ENCODE assay signal across 7 cellular contexts in genomic region chr5:141051526-141051876, GRCh38. TPM values are rescaled to one million over a fixed set of nuclear protein-coding genes. Genes with fewer than 3 reads are reported as not detected.
DNase-seq lines count a peak whose midpoint lies in the region; ATAC-seq lines count a peak whose summit lies in the region.

No MANE protein-coding gene starts in this region.

- H3K27me3 ChIP-seq in H7 (ENCODE audit: control insufficient read depth, insufficient read depth, low read length) (peaks cover 12% of the 10 kb centered on the region; the same call in 1 of the 2 replicates), iPS-18a (ENCODE audit: control insufficient read depth, insufficient read depth, low read length) (peaks cover 39% of the 10 kb centered on the region)

- H3K9ac ChIP-seq in iPS-18a (ENCODE audit: low read length): peak overlapping the region; percentile 31

- peaks cover 44% of the 10 kb centered on the region for H3K27me3 Mint-ChIP-seq in T-helper 17 cell

- H3K4me3 ChIP-seq in H7 (ENCODE audit: insufficient read depth, low read depth, low read length) (peak overlapping the region; percentile 52), iPS-18a (ENCODE audit: low read length) (peak overlapping the region; percentile 96), skeletal muscle cell (ENCODE audit: low read depth, low read length) (peak overlapping the region; percentile 13)

- H3K27ac ChIP-seq in iPS-18a (ENCODE audit: low read length): no peak overlapping the region

- no peaks in the 10 kb centered on the region for H3K36me3 Mint-ChIP-seq in T-helper 17 cell (ENCODE audit: low read depth)

- peaks cover 11% of the 10 kb centered on the region for H3K4me1 ChIP-seq in iPS-18a (ENCODE audit: control insufficient read depth, low read depth, low read length)

- no peaks in the 10 kb centered on the region for H3K9me3 ChIP-seq in T-helper 17 cell (ENCODE audit: control insufficient read depth, low read length, poor library complexity, severe bottlenecking)
- H3K9me3 ChIP-seq in iPS-18a (ENCODE audit: control insufficient read depth, low read depth, low read length): no peaks in the 10 kb centered on the region

- no peaks in the 10 kb centered on the region for H3K4me1 Mint-ChIP-seq in T-helper 17 cell

- H3K27ac Mint-ChIP-seq in T-helper 17 cell: no peak overlapping the region

- H3K36me3 ChIP-seq in H7 (replicated peaks; ENCODE audit: control insufficient read depth, insufficient read depth, low read length) (no peaks in the 10 kb centered on the region), iPS-18a (ENCODE audit: control insufficient read depth, low read depth, low read length) (no peaks in the 10 kb centered on the region)

- DNase-seq in H7: peak; percentile 14
- no peak for DNase-seq in T-helper 17 cell
- no peak for DNase-seq in skeletal muscle cell (ENCODE audit: low read depth)
- no peak for DNase-seq in MV-4-11 (lab: John Stamatoyannopoulos, UW)
- no peak for DNase-seq in globus pallidus (ENCODE audit: low spot score)

- ATAC-seq in T-helper 17 cell: no peak
- no peak for ATAC-seq in HG02852 (IDR thresholded peaks at IDR 0.05; ENCODE audit: unreplicated experiment)

- H3K4me3 Mint-ChIP-seq in T-helper 17 cell: peak overlapping the region; percentile 13

RNA-seq across cellular contexts. Expression of gene PCDHB1, which starts 0.3 kb away (rescaled TPM):
- total RNA-seq in H7 (2014; rRNA removed; shearing (Covaris generic)): 0.10 and 0.30 TPM in 2 replicates
- not detected for total RNA-seq in T-helper 17 cell

RNA-seq across cellular contexts. Expression of gene PCDHB2, which starts 42.9 kb away (rescaled TPM):
- 0.69 and 1.9 TPM in 2 replicates for total RNA-seq in H7 (2014; rRNA removed; shearing (Covaris generic))
- under 1 TPM; 0.13 to 0.25 TPM for total RNA-seq in T-helper 17 cell

RNA-seq across cellular contexts. Expression of gene PCDHB3, which starts 48.8 kb away (rescaled TPM):
- 0.21 and 0.26 TPM in 2 replicates for total RNA-seq in H7 (2014; rRNA removed; shearing (Covaris generic))
- total RNA-seq in T-helper 17 cell: not detected

Comparison
In these comparisons a context has a peak if more than half of its experiments do, and no peak if none do; other contexts are left out.
1. H3K4me3 ChIP-seq: peak in every context shown above with its lines; median percentile 96 in iPS-18a; 52 in H7; 13 in skeletal muscle cell.